ENCODE assay signal across 1 cellular context in genomic region chr1:16204634-16205332, GRCh38.
A peak's percentile ranks its signal among the peaks of the same experiment; 100 is the strongest.
TF ChIP-seq lines count a peak whose summit lies in the region.

No MANE protein-coding gene starts in this region.

TF ChIP-seq in K562, 482 proteins besides CTCF, POLR2A, EP300 and RAD21 (continued from another document and continues in another):
- TF ChIP-seq MLX (CRISPR knock-in tag; conservative IDR thresholded peaks at IDR 0.05) (0 out of 4 replicates have a peak, but pooled peaks of 1 of the 2 experiments have one; percentile 47), NCOA6 (IDR thresholded peaks at IDR 0.05) (no peak), ZNF696 (CRISPR knock-in tag; conservative IDR thresholded peaks at IDR 0.05) (no peak), RNF219 (CRISPR knock-in tag; IDR thresholded peaks at IDR 0.05) (no peak), GTF2A2 (tag; IDR thresholded peaks at IDR 0.05) (no peak), ZNF551 (CRISPR knock-in tag; IDR thresholded peaks at IDR 0.05) (no peak), TGIF2 (CRISPR knock-in tag; IDR thresholded peaks at IDR 0.05) (no peak), ATF7 (IDR thresholded peaks at IDR 0.05) (no peak), SIX5 (IDR thresholded peaks at IDR 0.05; ENCODE audit: borderline replicate concordance in 1 of 2, insufficient read depth in 1 of 2, low read depth in 1 of 2, low read length in 2 of 2) (no peak), BRCA1 (IDR thresholded peaks at IDR 0.05) (no peak), BRCA1 (CRISPR knock-in tag; IDR thresholded peaks at IDR 0.05) (peak; percentile 80; the same call in 1 of the 2 replicates), NCOR1 (IDR thresholded peaks at IDR 0.05) (no peak), TEAD2 (tag; IDR thresholded peaks at IDR 0.05) (no peak), ZC3H4 (CRISPR knock-in tag; IDR thresholded peaks at IDR 0.05; ENCODE audit: borderline replicate concordance) (peak; percentile 72; the same call in 1 of the 2 replicates), SRSF9 (IDR thresholded peaks at IDR 0.05; ENCODE audit: borderline replicate concordance, low read depth, low read length) (no peak), NR1H2 (CRISPR knock-in tag; IDR thresholded peaks at IDR 0.05) (no peak), KLF1 (tag; IDR thresholded peaks at IDR 0.05) (no peak), HMG20B (CRISPR knock-in tag; IDR thresholded peaks at IDR 0.05) (no peak), GATAD2B (IDR thresholded peaks at IDR 0.05; ENCODE audit: borderline replicate concordance) (no peak), ZFPM2 (CRISPR knock-in tag; IDR thresholded peaks at IDR 0.05) (no peak), TFAP4 (CRISPR knock-in tag; IDR thresholded peaks at IDR 0.05; ENCODE audit: borderline replicate concordance) (peak; percentile 63; the same call in 1 of the 2 replicates), MED1 (CRISPR knock-in tag; IDR thresholded peaks at IDR 0.05; ENCODE audit: borderline replicate concordance) (0 out of 2 replicates have a peak, but pooled peaks have one; percentile 61), PCBP1 (IDR thresholded peaks at IDR 0.05; ENCODE audit: low read depth, low read length, poor library complexity, severe bottlenecking) (no peak), MTA3 (IDR thresholded peaks at IDR 0.05; ENCODE audit: borderline replicate concordance) (no peak), SMAD3 (CRISPR knock-in tag; conservative IDR thresholded peaks at IDR 0.05) (no peak), POLR2B (IDR thresholded peaks at IDR 0.05; ENCODE audit: low read depth, partially characterized antibody) (no peak), ETV5 (CRISPR knock-in tag; IDR thresholded peaks at IDR 0.05; ENCODE audit: low read depth) (no peak), ZNF408 (CRISPR knock-in tag; IDR thresholded peaks at IDR 0.05; ENCODE audit: low read depth) (no peak), GATAD2A (IDR thresholded peaks at IDR 0.05) (no peak), TRIM24 (IDR thresholded peaks at IDR 0.05) (no peak), UBTF (IDR thresholded peaks at IDR 0.05; ENCODE audit: borderline replicate concordance in 1 of 2, low read depth in 2 of 2, low read length in 2 of 2) (no peak), USF1 (CRISPR knock-in tag; IDR thresholded peaks at IDR 0.05) (0 out of 2 replicates have a peak, but pooled peaks have one; percentile 35), MAX (CRISPR knock-in tag; IDR thresholded peaks at IDR 0.05) (no peak), SPI1 (IDR thresholded peaks at IDR 0.05; ENCODE audit: borderline replicate concordance, low read depth, low read length) (0 out of 2 replicates have a peak, but pooled peaks have one; percentile 10), TAL1 (IDR thresholded peaks at IDR 0.05) (no peak), NR0B1 (IDR thresholded peaks at IDR 0.05; ENCODE audit: partially characterized antibody) (no peak), RB1 (IDR thresholded peaks at IDR 0.05; ENCODE audit: low read depth) (no peak), HNRNPUL1 (IDR thresholded peaks at IDR 0.05; ENCODE audit: low read length) (no peak), TRIM28 (IDR thresholded peaks at IDR 0.05) (no peak), SMC3 (conservative IDR thresholded peaks at IDR 0.05; ENCODE audit: insufficient read depth, low read depth, low read length) (peak; percentile 73), NR2F6 (CRISPR knock-in tag; IDR thresholded peaks at IDR 0.05) (no peak), CHD2 (IDR thresholded peaks at IDR 0.05; ENCODE audit: low read depth, low read length) (no peak), NBN (IDR thresholded peaks at IDR 0.05; ENCODE audit: low read depth) (no peak), TOE1 (IDR thresholded peaks at IDR 0.05; ENCODE audit: borderline replicate concordance) (no peak), TOE1 (CRISPR knock-in tag; IDR thresholded peaks at IDR 0.05; ENCODE audit: borderline replicate concordance, low read depth) (no peak)
- TF ChIP-seq, protein P1, sequence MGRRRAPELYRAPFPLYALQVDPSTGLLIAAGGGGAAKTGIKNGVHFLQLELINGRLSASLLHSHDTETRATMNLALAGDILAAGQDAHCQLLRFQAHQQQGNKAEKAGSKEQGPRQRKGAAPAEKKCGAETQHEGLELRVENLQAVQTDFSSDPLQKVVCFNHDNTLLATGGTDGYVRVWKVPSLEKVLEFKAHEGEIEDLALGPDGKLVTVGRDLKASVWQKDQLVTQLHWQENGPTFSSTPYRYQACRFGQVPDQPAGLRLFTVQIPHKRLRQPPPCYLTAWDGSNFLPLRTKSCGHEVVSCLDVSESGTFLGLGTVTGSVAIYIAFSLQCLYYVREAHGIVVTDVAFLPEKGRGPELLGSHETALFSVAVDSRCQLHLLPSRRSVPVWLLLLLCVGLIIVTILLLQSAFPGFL (CRISPR knock-in tag; IDR thresholded peaks at IDR 0.05): no peak
- TF ChIP-seq, protein P2, sequence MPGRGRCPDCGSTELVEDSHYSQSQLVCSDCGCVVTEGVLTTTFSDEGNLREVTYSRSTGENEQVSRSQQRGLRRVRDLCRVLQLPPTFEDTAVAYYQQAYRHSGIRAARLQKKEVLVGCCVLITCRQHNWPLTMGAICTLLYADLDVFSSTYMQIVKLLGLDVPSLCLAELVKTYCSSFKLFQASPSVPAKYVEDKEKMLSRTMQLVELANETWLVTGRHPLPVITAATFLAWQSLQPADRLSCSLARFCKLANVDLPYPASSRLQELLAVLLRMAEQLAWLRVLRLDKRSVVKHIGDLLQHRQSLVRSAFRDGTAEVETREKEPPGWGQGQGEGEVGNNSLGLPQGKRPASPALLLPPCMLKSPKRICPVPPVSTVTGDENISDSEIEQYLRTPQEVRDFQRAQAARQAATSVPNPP (IDR thresholded peaks at IDR 0.05; ENCODE audit: borderline replicate concordance, insufficient read depth, insufficient read length): no peak
- TF ChIP-seq, protein P3, sequence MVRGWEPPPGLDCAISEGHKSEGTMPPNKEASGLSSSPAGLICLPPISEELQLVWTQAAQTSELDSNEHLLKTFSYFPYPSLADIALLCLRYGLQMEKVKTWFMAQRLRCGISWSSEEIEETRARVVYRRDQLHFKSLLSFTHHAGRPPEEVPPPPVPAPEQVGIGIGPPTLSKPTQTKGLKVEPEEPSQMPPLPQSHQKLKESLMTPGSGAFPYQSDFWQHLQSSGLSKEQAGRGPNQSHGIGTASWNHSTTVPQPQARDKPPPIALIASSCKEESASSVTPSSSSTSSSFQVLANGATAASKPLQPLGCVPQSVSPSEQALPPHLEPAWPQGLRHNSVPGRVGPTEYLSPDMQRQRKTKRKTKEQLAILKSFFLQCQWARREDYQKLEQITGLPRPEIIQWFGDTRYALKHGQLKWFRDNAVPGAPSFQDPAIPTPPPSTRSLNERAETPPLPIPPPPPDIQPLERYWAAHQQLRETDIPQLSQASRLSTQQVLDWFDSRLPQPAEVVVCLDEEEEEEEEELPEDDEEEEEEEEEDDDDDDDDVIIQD (CRISPR knock-in tag; IDR thresholded peaks at IDR 0.05): no peak
- TF ChIP-seq, protein P4, sequence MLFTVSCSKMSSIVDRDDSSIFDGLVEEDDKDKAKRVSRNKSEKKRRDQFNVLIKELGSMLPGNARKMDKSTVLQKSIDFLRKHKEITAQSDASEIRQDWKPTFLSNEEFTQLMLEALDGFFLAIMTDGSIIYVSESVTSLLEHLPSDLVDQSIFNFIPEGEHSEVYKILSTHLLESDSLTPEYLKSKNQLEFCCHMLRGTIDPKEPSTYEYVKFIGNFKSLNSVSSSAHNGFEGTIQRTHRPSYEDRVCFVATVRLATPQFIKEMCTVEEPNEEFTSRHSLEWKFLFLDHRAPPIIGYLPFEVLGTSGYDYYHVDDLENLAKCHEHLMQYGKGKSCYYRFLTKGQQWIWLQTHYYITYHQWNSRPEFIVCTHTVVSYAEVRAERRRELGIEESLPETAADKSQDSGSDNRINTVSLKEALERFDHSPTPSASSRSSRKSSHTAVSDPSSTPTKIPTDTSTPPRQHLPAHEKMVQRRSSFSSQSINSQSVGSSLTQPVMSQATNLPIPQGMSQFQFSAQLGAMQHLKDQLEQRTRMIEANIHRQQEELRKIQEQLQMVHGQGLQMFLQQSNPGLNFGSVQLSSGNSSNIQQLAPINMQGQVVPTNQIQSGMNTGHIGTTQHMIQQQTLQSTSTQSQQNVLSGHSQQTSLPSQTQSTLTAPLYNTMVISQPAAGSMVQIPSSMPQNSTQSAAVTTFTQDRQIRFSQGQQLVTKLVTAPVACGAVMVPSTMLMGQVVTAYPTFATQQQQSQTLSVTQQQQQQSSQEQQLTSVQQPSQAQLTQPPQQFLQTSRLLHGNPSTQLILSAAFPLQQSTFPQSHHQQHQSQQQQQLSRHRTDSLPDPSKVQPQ (CRISPR knock-in tag; IDR thresholded peaks at IDR 0.05; ENCODE audit: borderline replicate concordance): no peak
- TF ChIP-seq, protein P5, sequence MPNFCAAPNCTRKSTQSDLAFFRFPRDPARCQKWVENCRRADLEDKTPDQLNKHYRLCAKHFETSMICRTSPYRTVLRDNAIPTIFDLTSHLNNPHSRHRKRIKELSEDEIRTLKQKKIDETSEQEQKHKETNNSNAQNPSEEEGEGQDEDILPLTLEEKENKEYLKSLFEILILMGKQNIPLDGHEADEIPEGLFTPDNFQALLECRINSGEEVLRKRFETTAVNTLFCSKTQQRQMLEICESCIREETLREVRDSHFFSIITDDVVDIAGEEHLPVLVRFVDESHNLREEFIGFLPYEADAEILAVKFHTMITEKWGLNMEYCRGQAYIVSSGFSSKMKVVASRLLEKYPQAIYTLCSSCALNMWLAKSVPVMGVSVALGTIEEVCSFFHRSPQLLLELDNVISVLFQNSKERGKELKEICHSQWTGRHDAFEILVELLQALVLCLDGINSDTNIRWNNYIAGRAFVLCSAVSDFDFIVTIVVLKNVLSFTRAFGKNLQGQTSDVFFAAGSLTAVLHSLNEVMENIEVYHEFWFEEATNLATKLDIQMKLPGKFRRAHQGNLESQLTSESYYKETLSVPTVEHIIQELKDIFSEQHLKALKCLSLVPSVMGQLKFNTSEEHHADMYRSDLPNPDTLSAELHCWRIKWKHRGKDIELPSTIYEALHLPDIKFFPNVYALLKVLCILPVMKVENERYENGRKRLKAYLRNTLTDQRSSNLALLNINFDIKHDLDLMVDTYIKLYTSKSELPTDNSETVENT (CRISPR knock-in tag; IDR thresholded peaks at IDR 0.05): no peak
